7 cellular contexts compared by ENCODE assay signal in the genomic region with DNA sequence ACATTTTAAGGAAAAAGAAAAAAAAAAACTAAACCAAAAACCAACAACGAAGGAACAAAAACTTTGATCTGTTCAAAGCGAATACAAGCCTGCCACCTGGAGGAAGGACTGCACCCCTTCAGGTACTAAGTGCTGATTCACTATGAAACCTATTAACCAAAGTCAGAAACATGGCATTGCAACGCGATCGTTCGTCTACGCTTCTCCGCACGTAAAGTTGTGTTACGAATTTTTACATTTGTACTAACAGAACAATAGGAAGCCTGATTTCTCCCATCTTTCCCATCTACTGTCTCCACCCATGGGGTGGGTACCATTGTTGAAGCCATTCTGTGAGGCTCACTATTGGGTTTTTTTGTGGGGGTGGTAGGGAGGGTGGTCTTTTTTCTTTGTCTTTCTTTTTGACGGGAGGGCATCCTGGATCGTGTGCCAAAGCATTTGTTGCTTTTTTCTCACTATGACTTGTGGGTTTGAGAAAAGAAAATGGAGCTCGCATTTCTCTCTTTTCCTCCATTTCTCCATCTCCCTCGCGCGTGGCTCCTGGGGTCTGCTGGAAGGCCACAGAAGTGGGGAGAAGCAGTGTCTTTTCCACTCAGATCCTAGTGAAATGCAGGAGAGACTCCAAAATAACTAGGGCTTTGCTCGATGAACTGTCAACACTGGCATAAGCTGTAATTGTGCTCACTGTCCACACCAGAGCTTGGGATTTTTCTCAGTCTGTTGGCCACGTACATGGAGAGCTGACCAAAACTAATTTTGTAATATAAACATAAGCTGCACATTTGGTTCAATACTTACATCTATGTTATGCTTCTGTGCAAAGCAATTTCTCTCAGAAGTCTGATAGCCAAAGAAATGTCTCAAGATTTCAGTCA.
A peak's percentile ranks its signal among the peaks of the same experiment; 100 is the strongest.
DNase-seq lines count a peak whose midpoint lies in the region; ATAC-seq and TF ChIP-seq lines count a peak whose summit lies in the region.

No MANE protein-coding gene starts in this region.

- no peaks in the 10 kb centered on the region for H3K36me3 ChIP-seq in ES-I3 (ENCODE audit: insufficient read depth, low read length)
- H3K36me3 ChIP-seq in iPS-20b (ENCODE audit: insufficient read depth, low read depth, low read length): no peaks in the 10 kb centered on the region

- ATAC-seq in GM19455 (IDR thresholded peaks at IDR 0.05; ENCODE audit: unreplicated experiment): peak; percentile 87

- no peaks in the 10 kb centered on the region for H3K9me3 ChIP-seq in ES-I3 (ENCODE audit: control insufficient read depth, insufficient read depth, low read length)
- no peaks in the 10 kb centered on the region for H3K9me3 ChIP-seq in iPS-20b (ENCODE audit: insufficient read depth, low read depth, low read length)

- peak; percentile 83 for TF ChIP-seq CTCF in astrocyte of the cerebellum (IDR thresholded peaks at IDR 0.05; ENCODE audit: low read depth, low read length, missing control alignments)

- H3K27ac ChIP-seq in iPS-20b (ENCODE audit: low read length): no peak overlapping the region

- in situ Hi-C loops in astrocyte of the cerebellum (cut with HindIII; ENCODE audit: low sequenced_read_pairs): loop anchor here (25.0 kb wide), 2 partner anchors 528 to 653 kb away; no protein-coding TSS in a partner anchor

- H3K27me3 ChIP-seq in iPS-20b (ENCODE audit: insufficient read depth, low read length): no peaks in the 10 kb centered on the region

- no peak overlapping the region for H3K4me3 ChIP-seq in astrocyte of the cerebellum (ENCODE audit: low read depth, low read length)
- peak overlapping the region; percentile 37; the same call in 1 of the 2 replicates for H3K4me3 ChIP-seq in iPS-20b (ENCODE audit: low read length)

- DNase-seq in HK-2 (ENCODE audit: unreplicated experiment) (peak; percentile 22), OCI-M1 (lab: John Stamatoyannopoulos, UW) (peak; percentile 66), astrocyte of the cerebellum (ENCODE audit: low read depth) (peak; percentile 50)
- peak; percentile 25 for DNase-seq in stimulated activated CD4-positive, alpha-beta T cell treated with anti-CD3 and anti-CD28 coated beads, Interleukin-1b, Interleukin-23, amount 100 ng/mL, for 48 hours

- peak overlapping the region; percentile 9; the same call in 1 of the 2 replicates for H3K9ac ChIP-seq in ES-I3 (ENCODE audit: low read depth, low read length)
- peak overlapping the region; percentile 63 for H3K9ac ChIP-seq in iPS-20b (ENCODE audit: low read depth, low read length)

- H3K4me1 ChIP-seq in ES-I3 (ENCODE audit: insufficient read depth, low read length) (peaks cover 9% of the 10 kb centered on the region; the same call in 1 of the 2 replicates), iPS-20b (ENCODE audit: insufficient read depth, low read length) (peaks cover 11% of the 10 kb centered on the region; the same call in 1 of the 2 replicates)
